21 cellular contexts compared by ENCODE assay signal in genomic region chr7:42624471-42624870, GRCh38.
DNase-seq lines count a peak whose midpoint lies in the region; ATAC-seq and TF ChIP-seq lines count a peak whose summit lies in the region.
"Had no signal": no experiment of that assay in that cellular context is flagged by ENCODE, and none has a peak within 500 bp of the region (broad histone marks: within the 10 kb centered on the region; RNA-seq: fewer than 3 reads in every experiment).

No MANE protein-coding gene starts in this region.

- H4K8ac ChIP-seq in neuronal stem cell (ENCODE audit: low read depth, low read length): no peak overlapping the region

- TF ChIP-seq CTCF in fibroblast of mammary gland (conservative IDR thresholded peaks at IDR 0.05; ENCODE audit: control insufficient read depth, insufficient read depth, low read depth, low read length) (no peak), omental fat pad (IDR thresholded peaks at IDR 0.05) (no peak)

- no peaks in the 10 kb centered on the region for H3K27me3 ChIP-seq in neuronal stem cell (ENCODE audit: control insufficient read depth in 3 of 3, insufficient read depth in 3 of 3, low read depth in 1 of 3, low read length in 3 of 3)
- H3K27me3 ChIP-seq: gastrocnemius medialis had no signal

- no peak overlapping the region for H2BK5ac ChIP-seq in neuronal stem cell (ENCODE audit: low read length)

- H2AFZ ChIP-seq in neuronal stem cell (ENCODE audit: low read length): no peak overlapping the region

- H3K4me3 ChIP-seq in fibroblast of mammary gland (ENCODE audit: control insufficient read depth, low read depth, low read length) (no peak overlapping the region), neuronal stem cell (ENCODE audit: low read length in 2 of 2) (no peak overlapping the region)
- H3K4me3 ChIP-seq: gastrocnemius medialis had no signal

- no peak overlapping the region for H2BK120ac ChIP-seq in neuronal stem cell (ENCODE audit: low read depth, low read length)

- no peak overlapping the region for H2BK12ac ChIP-seq in neuronal stem cell (ENCODE audit: low read length)

- H3K36me3 ChIP-seq in neuronal stem cell (replicated peaks in 1 of 2; ENCODE audit: control insufficient read depth in 2 of 2, insufficient read depth in 2 of 2, low read length in 2 of 2): no peaks in the 10 kb centered on the region
- H3K36me3 ChIP-seq: gastrocnemius medialis had no signal

- no peak overlapping the region for H3K14ac ChIP-seq in neuronal stem cell (ENCODE audit: low read length)

- no peak overlapping the region for H3K23ac ChIP-seq in neuronal stem cell (ENCODE audit: low read depth, low read length, poor library complexity)

- no peaks in the 10 kb centered on the region for H3K4me1 ChIP-seq in neuronal stem cell (ENCODE audit: control insufficient read depth in 2 of 2, insufficient read depth in 1 of 2, low read depth in 1 of 2, low read length in 2 of 2)
- H3K4me1 ChIP-seq: gastrocnemius medialis had no signal

- no peak overlapping the region for H3K4me2 ChIP-seq in neuronal stem cell (ENCODE audit: insufficient read depth, low read length, poor library complexity, severe bottlenecking)
- H3K4me2 ChIP-seq: SK-N-SH had no signal

- H4K91ac ChIP-seq in neuronal stem cell (ENCODE audit: low read depth, low read length, poor library complexity): no peak overlapping the region

- ATAC-seq in omental fat pad (ENCODE audit: low FRiP score): no peak
- ATAC-seq: gastrocnemius medialis; left colon; sciatic nerve; stimulated activated effector memory CD8-positive, alpha-beta T cell treated with anti-CD3 and anti-CD28 coated beads, Interleukin-12 subunit alpha, Interleukin-12 subunit beta, amount 100 ng/mL, for 72 hours had no signal

- H3K4ac ChIP-seq in neuronal stem cell (ENCODE audit: low read length): no peak overlapping the region

- H2BK15ac ChIP-seq in neuronal stem cell (ENCODE audit: low read length): no peak overlapping the region

- H3K9me3 ChIP-seq in neuronal stem cell (replicated peaks in 1 of 2; ENCODE audit: control insufficient read depth in 2 of 2, insufficient read depth in 1 of 2, low read depth in 1 of 2, low read length in 2 of 2): no peaks in the 10 kb centered on the region
- H3K9me3 ChIP-seq: gastrocnemius medialis, SK-N-SH had no signal

- no peak overlapping the region for H3K9ac ChIP-seq in neuronal stem cell (ENCODE audit: low read depth, low read length, poor library complexity)
- H3K9ac ChIP-seq: SK-N-SH had no signal

- H3K27ac ChIP-seq in neuronal stem cell (replicated peaks; ENCODE audit: low read length): no peak overlapping the region
- H3K27ac ChIP-seq: gastrocnemius medialis had no signal

- H3K79me1 ChIP-seq in neuronal stem cell (ENCODE audit: low read depth, low read length): no peaks in the 10 kb centered on the region

- no peak overlapping the region for H2AK5ac ChIP-seq in neuronal stem cell (ENCODE audit: low read depth, low read length)

- no peak overlapping the region for H3K18ac ChIP-seq in neuronal stem cell (ENCODE audit: low read length)

- DNase-seq in ELR (ENCODE audit: low read depth) (peak; percentile 13), SW480 (ENCODE audit: low spot score) (peak; percentile 25), fibroblast of mammary gland (ENCODE audit: low read depth) (peak; percentile 58), stromal cell of bone marrow (ENCODE audit: low read depth) (peak; percentile 70), neuronal stem cell (ENCODE audit: low spot score) (no peak), omental fat pad (ENCODE audit: low spot score) (no peak)
- no peak for DNase-seq in activated CD4-positive, alpha-beta T cell treated with anti-CD3 and anti-CD28 coated beads for 1 hour
- DNase-seq: activated CD4-positive, alpha-beta T cell treated with anti-CD3 and anti-CD28 coated beads for 48 hours; activated CD8-positive, alpha-beta memory T cell treated with anti-CD3 and anti-CD28 coated beads for 24 hours; activated gamma-delta T cell; effector CD4-positive, alpha-beta T cell; gastrocnemius medialis; H9; KBM-7; left colon; NCI-H1436; NCI-H2081 treated with DMSO at 0.1 percent for 48 hours; SK-N-SH; stimulated activated CD4-positive, alpha-beta T cell treated with anti-CD3 and anti-CD28 coated beads, Interleukin-4, amount 100 ng/mL, for 24 hours had no signal

Comparison
In these comparisons a context has a peak if more than half of its experiments do, and no peak if none do; other contexts are left out.
1. DNase-seq: peak in ELR (single experiment), SW480 (single experiment), fibroblast of mammary gland (single experiment) and stromal cell of bone marrow (single experiment); none in activated CD4-positive, alpha-beta T cell treated with anti-CD3 and anti-CD28 coated beads for 1 hour (single experiment), neuronal stem cell (single experiment) and omental fat pad (single experiment).